Comparison of ENCODE assay signal across 25 cellular contexts in genomic region chr3:188533612-188534357, GRCh38.
A peak's percentile ranks its signal among the peaks of the same experiment; 100 is the strongest.
DNase-seq lines count a peak whose midpoint lies in the region; ATAC-seq and TF ChIP-seq lines count a peak whose summit lies in the region.
"Had no signal": no experiment of that assay in that cellular context is flagged by ENCODE, and none has a peak within 500 bp of the region (broad histone marks: within the 10 kb centered on the region; RNA-seq: fewer than 3 reads in every experiment).

No MANE protein-coding gene starts in this region.

- H3K79me2 ChIP-seq in fibroblast of lung (ENCODE audit: control insufficient read depth, insufficient read depth, low read length), result peaks cover 5% of the 10 kb centered on the region
- H3K79me2 ChIP-seq in hepatocyte, result peaks cover 35% of the 10 kb centered on the region

- H3K4me3 ChIP-seq in fibroblast of lung (replicated peaks in 1 of 4; ENCODE audit: control extremely low read depth in 1 of 4, insufficient read depth in 1 of 4, low read depth in 3 of 4, low read length in 4 of 4) (no peak overlapping the region), skeletal muscle satellite cell (ENCODE audit: low read length) (peak overlapping the region; percentile 18), hepatocyte (no peak overlapping the region)
- H3K4me3 ChIP-seq: colonic mucosa, GM12878, neural progenitor cell, psoas muscle, testis, vagina had no signal

- peaks cover 3% of the 10 kb centered on the region for H3K4me1 ChIP-seq in fibroblast of lung (ENCODE audit: control insufficient read depth, extremely low read depth, insufficient read depth, low read length)
- H3K4me1 ChIP-seq in skeletal muscle satellite cell (ENCODE audit: control insufficient read depth, insufficient read depth, low read length), result peaks cover 43% of the 10 kb centered on the region
- no peaks in the 10 kb centered on the region for H3K4me1 ChIP-seq in hepatocyte (ENCODE audit: insufficient read depth)
- H3K4me1 ChIP-seq: colonic mucosa, testis had no signal

- peak; percentile 32 for DNase-seq in HCEC 1CT
- DNase-seq in fibroblast of lung (ENCODE audit: low read depth in 2 of 2), result peak in 1 of 2 donors; percentile 28
- DNase-seq in GDM1 (lab: John Stamatoyannopoulos, UW), result no peak
- no peak for DNase-seq in stimulated activated CD4-positive, alpha-beta T cell treated with anti-CD3 and anti-CD28 coated beads, Interleukin-4, amount 100 ng/mL, for 4 hours
- DNase-seq in hepatocyte (ENCODE audit: low spot score), result no peak
- DNase-seq: activated CD4-positive, alpha-beta memory T cell treated with anti-CD3 and anti-CD28 coated beads for 36 hours; activated CD4-positive, CD25-positive, alpha-beta regulatory T cell; activated effector memory CD4-positive, alpha-beta T cell treated with anti-CD3 and anti-CD28 coated beads, Interleukin-2, amount 50 U/mL, for 16 hours; activated T-cell treated with anti-CD3 and anti-CD28 coated beads for 4 hours; CD8-positive, alpha-beta T cell; colonic mucosa; immature natural killer cell; NCI-H146; NCI-H526 treated with DMSO at 0.1 percent for 48 hours; psoas muscle; RPMI8226; stimulated activated CD4-positive, alpha-beta T cell treated with anti-CD3 and anti-CD28 coated beads, Interleukin-2, amount 100 ng/mL, for 24 hours; stimulated activated naive B cell treated with anti-CD40 and anti-IgM and Interleukin-4, amounts not matched to agents 10 μg/mL and 1 μg/mL and 100 μg/mL, for 72 hours; T1000; testis had no signal

- H3K9me2 ChIP-seq in hepatocyte (replicated peaks; ENCODE audit: insufficient read depth), result no peaks in the 10 kb centered on the region

- WGBS in hepatocyte (ENCODE audit: low lambda C conversion rate, missing lambda C conversion rate), result 91% methylated on average over 4 of the region's 4 CpGs

- H4K20me1 ChIP-seq in fibroblast of lung (ENCODE audit: control insufficient read depth, extremely low read depth, insufficient read depth, low read length), result no peaks in the 10 kb centered on the region
- H4K20me1 ChIP-seq in hepatocyte (ENCODE audit: insufficient read depth, poor library complexity, severe bottlenecking), result no peaks in the 10 kb centered on the region

- H2AFZ ChIP-seq in fibroblast of lung (ENCODE audit: low read length) (no peak overlapping the region), hepatocyte (no peak overlapping the region)
- H2AFZ ChIP-seq: neural progenitor cell had no signal

- H3K9me3 ChIP-seq in fibroblast of lung (ENCODE audit: control insufficient read depth, insufficient read depth, low read depth, low read length) (no peaks in the 10 kb centered on the region), skeletal muscle satellite cell (replicated peaks; ENCODE audit: low read length) (no peaks in the 10 kb centered on the region), hepatocyte (ENCODE audit: low read depth) (no peaks in the 10 kb centered on the region)
- H3K9me3 ChIP-seq: colonic mucosa, psoas muscle, testis, vagina had no signal

- peak; percentile 66 for ATAC-seq in SK-N-SH treated with all-trans-retinoic acid at 6 μM for 48 hours
- ATAC-seq: CD8-positive, alpha-beta T cell; GM12878; stimulated activated naive B cell treated with anti-CD40 and anti-IgM and Interleukin-4, amounts not matched to agents 10 μg/mL and 1 μg/mL and 100 μg/mL, for 72 hours had no signal

- TF ChIP-seq CTCF in fibroblast of lung (conservative IDR thresholded peaks at IDR 0.05 in 1 of 2, IDR thresholded peaks at IDR 0.05 in 1 of 2; ENCODE audit: low read depth in 1 of 2, low read length in 2 of 2), result no peak
- TF ChIP-seq CTCF in hepatocyte (IDR thresholded peaks at IDR 0.05; ENCODE audit: poor library complexity), result no peak

- H3K36me3 ChIP-seq in fibroblast of lung (ENCODE audit: control insufficient read depth, insufficient read depth, low read length) (no peaks in the 10 kb centered on the region), skeletal muscle satellite cell (ENCODE audit: insufficient read depth, low read length) (no peaks in the 10 kb centered on the region), hepatocyte (replicated peaks; ENCODE audit: insufficient read depth, low read depth) (no peaks in the 10 kb centered on the region)
- H3K36me3 ChIP-seq: colonic mucosa, neural progenitor cell, vagina had no signal

- H3K27me3 ChIP-seq in fibroblast of lung (ENCODE audit: control insufficient read depth, insufficient read depth, low read length), result no peaks in the 10 kb centered on the region
- no peaks in the 10 kb centered on the region for H3K27me3 ChIP-seq in skeletal muscle satellite cell (ENCODE audit: control insufficient read depth, insufficient read depth, low read length)
- H3K27me3 ChIP-seq in hepatocyte, result no peaks in the 10 kb centered on the region
- H3K27me3 ChIP-seq: colonic mucosa, neural progenitor cell, testis, vagina had no signal

- H3K27ac ChIP-seq in fibroblast of lung (ENCODE audit: insufficient read depth, low read length), result no peak overlapping the region
- no peak overlapping the region for H3K27ac ChIP-seq in hepatocyte
- H3K27ac ChIP-seq: colonic mucosa, neural progenitor cell, psoas muscle, testis, vagina had no signal

- H3K4me2 ChIP-seq in fibroblast of lung (ENCODE audit: extremely low read depth, insufficient read depth, low read length), result peak overlapping the region; percentile 26
- peak overlapping the region; percentile 47 for H3K4me2 ChIP-seq in skeletal muscle satellite cell (ENCODE audit: low read length)
- no peak overlapping the region for H3K4me2 ChIP-seq in hepatocyte
- H3K4me2 ChIP-seq: neural progenitor cell had no signal

- H3K9ac ChIP-seq in fibroblast of lung (ENCODE audit: insufficient read depth, low read length) (no peak overlapping the region), skeletal muscle satellite cell (ENCODE audit: low read depth, low read length) (peak overlapping the region; percentile 6)
- H3K9ac ChIP-seq: neural progenitor cell had no signal

TF ChIP-seq in SK-N-SH treated with all-trans-retinoic acid at 6 μM for 48 hours, 23 proteins besides CTCF, POLR2A, EP300 and RAD21 (continues in another document):
- TF ChIP-seq ESRRG (CRISPR knock-in tag; IDR thresholded peaks at IDR 0.05) (no peak), ARNTL (CRISPR knock-in tag; IDR thresholded peaks at IDR 0.05; ENCODE audit: borderline replicate concordance, low read depth) (no peak), ZC3H10 (CRISPR knock-in tag; IDR thresholded peaks at IDR 0.05) (no peak), ZFP30 (CRISPR knock-in tag; IDR thresholded peaks at IDR 0.05) (no peak), TOX (CRISPR knock-in tag; IDR thresholded peaks at IDR 0.05; ENCODE audit: borderline replicate concordance) (no peak), TSHZ2 (CRISPR knock-in tag; IDR thresholded peaks at IDR 0.05) (no peak), CSDC2 (CRISPR knock-in tag; IDR thresholded peaks at IDR 0.05) (no peak), ISL1 (CRISPR knock-in tag; IDR thresholded peaks at IDR 0.05) (no peak), PPARA (CRISPR knock-in tag; IDR thresholded peaks at IDR 0.05; ENCODE audit: borderline replicate concordance) (no peak), TCF4 (CRISPR knock-in tag; IDR thresholded peaks at IDR 0.05; ENCODE audit: borderline replicate concordance) (no peak), SNAI2 (CRISPR knock-in tag; IDR thresholded peaks at IDR 0.05) (no peak), CSRNP3 (CRISPR knock-in tag; IDR thresholded peaks at IDR 0.05) (no peak), ZNF565 (CRISPR knock-in tag; conservative IDR thresholded peaks at IDR 0.05; ENCODE audit: low read depth) (no peak), OSR1 (CRISPR knock-in tag; IDR thresholded peaks at IDR 0.05) (no peak), ZFP3 (CRISPR knock-in tag; IDR thresholded peaks at IDR 0.05) (no peak)
